18 cellular contexts compared by ENCODE assay signal in the genomic region with DNA sequence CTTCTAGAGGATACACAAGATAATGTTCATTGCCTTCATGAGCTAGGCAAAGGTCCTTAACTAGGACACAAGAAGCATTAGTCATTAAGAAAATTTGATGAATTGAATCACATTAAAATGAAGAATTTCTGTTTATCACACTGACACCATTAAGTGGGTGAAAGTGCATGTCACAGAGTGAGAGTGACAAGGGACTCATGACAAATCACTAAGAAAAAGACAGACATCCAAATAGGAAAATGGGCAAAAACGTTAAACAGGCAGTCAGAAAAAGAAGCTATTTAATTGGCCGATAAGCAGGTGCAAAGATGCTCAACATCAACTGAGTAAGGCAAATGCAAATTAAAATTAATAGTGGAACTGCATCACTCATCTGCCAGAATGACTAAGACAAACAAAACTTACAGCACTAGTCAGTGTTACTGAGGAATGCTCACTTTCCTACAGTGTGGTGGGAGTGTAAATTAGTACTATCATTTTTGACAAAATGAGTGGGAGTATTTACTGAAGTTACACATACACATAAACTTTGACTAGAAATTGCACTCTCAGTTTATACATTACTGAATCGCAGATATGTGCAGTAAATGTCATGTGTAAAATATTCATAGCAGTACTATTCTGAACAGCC. TPM values are rescaled to one million over a fixed set of nuclear protein-coding genes. Genes with fewer than 3 reads are reported as not detected.
DNase-seq lines count a peak whose midpoint lies in the region; ATAC-seq, FAIRE-seq and TF ChIP-seq lines count a peak whose summit lies in the region.
"Had no signal": no experiment of that assay in that cellular context is flagged by ENCODE, and none has a peak within 500 bp of the region (broad histone marks: within the 10 kb centered on the region; RNA-seq: fewer than 3 reads in every experiment).

No MANE protein-coding gene starts in this region.

- intact Hi-C loops in K562 (cut with micrococcal nuclease) = no loop called here

- TF ChIP-seq RAD21 in K562 (CRISPR knock-in tag; conservative IDR thresholded peaks at IDR 0.05 in 1 of 2, IDR thresholded peaks at IDR 0.05 in 1 of 2) = no peak

- CTCF ChIA-PET in K562 (lab: Yijun Ruan, JAX; ENCODE audit: low intra/inter-chr PET ratio) = no interaction called here

- H3K36me3 ChIP-seq in K562 (ENCODE audit: control insufficient read depth, insufficient read depth, low read length) (no peaks in the 10 kb centered on the region), Peyer's patch (no peaks in the 10 kb centered on the region)
- H3K36me3 ChIP-seq: brain microvascular endothelial cell, lower lobe of right lung, transverse colon had no signal

- no peaks in the 10 kb centered on the region for H4K20me1 ChIP-seq in K562 (replicated peaks; ENCODE audit: control insufficient read depth, insufficient read depth, low read length)

- peak; percentile 14 for DNase-seq in stimulated activated CD4-positive, alpha-beta T cell treated with anti-CD3 and anti-CD28 coated beads, Interleukin-15, amount 100 ng/mL, for 24 hours
- DNase-seq in stimulated activated CD4-positive, alpha-beta T cell treated with anti-CD3 and anti-CD28 coated beads, Interleukin-2, amount 100 ng/mL, for 24 hours = no peak
- DNase-seq in NCI-H226 (peak; percentile 68), K562 (ENCODE audit: extremely low read depth in 1 of 4, low spot score in 3 of 4) (no peak), Peyer's patch (no peak), anterior cingulate cortex (lab: John Stamatoyannopoulos, UW) (no peak)
- DNase-seq: activated gamma-delta T cell treated with Interleukin-2 at 50 U/mL for 16 hours; brain microvascular endothelial cell; H7; lower lobe of right lung; NCI-H1105; NCI-H524; retina; stimulated activated naive CD4-positive, alpha-beta T cell treated with Interleukin-2 at 50 U/mL for 16 hours; transverse colon had no signal

- H3K27ac ChIP-seq in K562 (ENCODE audit: extremely low read depth, low read depth, low read length) (no peak overlapping the region), Peyer's patch (no peak overlapping the region)
- H3K27ac ChIP-seq: brain microvascular endothelial cell, coronary artery, lower lobe of right lung, transverse colon had no signal

- TF ChIP-seq CTCF in K562 (IDR thresholded peaks at IDR 0.05 in 2 of 3, conservative IDR thresholded peaks at IDR 0.05 in 1 of 3; ENCODE audit: insufficient read depth in 2 of 3, low read depth in 1 of 3, low read length in 3 of 3) (no peak), Peyer's patch (IDR thresholded peaks at IDR 0.05) (no peak)

- no TSS peak for BruUV-seq in K562 (replicated peaks; lab: Mats Ljungman, UMichigan)

- in situ Hi-C loops in K562 (cut with MboI) = no loop called here

- H3K9me1 ChIP-seq in K562 (ENCODE audit: control insufficient read depth, insufficient read depth, low read length) = no peaks in the 10 kb centered on the region

- no peak overlapping the region for H2AFZ ChIP-seq in K562 (ENCODE audit: low read depth, low read length)

- no peak overlapping the region for H3K4me3 ChIP-seq in K562
- no peak overlapping the region for H3K4me3 ChIP-seq in Peyer's patch
- H3K4me3 ChIP-seq: coronary artery, lower lobe of right lung, transverse colon had no signal

- POLR2A ChIA-PET in K562 (lab: Yijun Ruan, JAX) = interaction anchor here (0.5 to 1.5 kb wide), 2 partner anchors 12 to 18 kb away, joined by 3 to 7 read pairs; no protein-coding TSS in a partner anchor

- peak; percentile 49; the same call in 1 of the 3 replicates for ATAC-seq in K562
- ATAC-seq in GM21737 (IDR thresholded peaks at IDR 0.05; ENCODE audit: unreplicated experiment) = no peak
- ATAC-seq: lower lobe of right lung had no signal

- WGBS in K562 (ENCODE audit: insufficient coverage, low coverage, missing lambda C conversion rate) = 56% methylated on average over 3 of the region's 3 CpGs

- FAIRE-seq in K562 (lab: Jason Lieb, UNC) = peak; percentile 46
- FAIRE-seq: G401.6 had no signal

- H3K4me2 ChIP-seq in K562 (ENCODE audit: insufficient read depth, low read length) = no peak overlapping the region

- no peak for TF ChIP-seq EP300 in K562 (IDR thresholded peaks at IDR 0.05; ENCODE audit: low read length)

- H3K79me2 ChIP-seq in K562 (ENCODE audit: control insufficient read depth, insufficient read depth, low read length) = no peaks in the 10 kb centered on the region

- TF ChIP-seq POLR2A in K562 (conservative IDR thresholded peaks at IDR 0.05) = no peak
- TF ChIP-seq POLR2A in Peyer's patch (IDR thresholded peaks at IDR 0.05) = no peak

- H3K4me1 ChIP-seq in K562 (replicated peaks in 1 of 2; ENCODE audit: control insufficient read depth in 2 of 2, insufficient read depth in 2 of 2, low read length in 2 of 2) (peaks cover 0 to 4% of the 10 kb centered on the region in 2 experiments; a peak in 1 of 5 replicates), Peyer's patch (no peaks in the 10 kb centered on the region)
- H3K4me1 ChIP-seq: lower lobe of right lung had no signal

- H3K27me3 ChIP-seq in K562 (ENCODE audit: control insufficient read depth in 2 of 2, insufficient read depth in 2 of 2, low read length in 2 of 2) (no peaks in the 10 kb centered on the region), Peyer's patch (no peaks in the 10 kb centered on the region)
- H3K27me3 ChIP-seq: brain microvascular endothelial cell, transverse colon had no signal

- H3K9me3 ChIP-seq in K562 (replicated peaks; ENCODE audit: control insufficient read depth, insufficient read depth, low read depth, low read length) = no peaks in the 10 kb centered on the region
- no peaks in the 10 kb centered on the region for H3K9me3 ChIP-seq in Peyer's patch
- H3K9me3 ChIP-seq: lower lobe of right lung, transverse colon had no signal

- no peak overlapping the region for H3K9ac ChIP-seq in K562 (ENCODE audit: insufficient read depth in 1 of 2, low read depth in 2 of 2, low read length in 2 of 2)

TF ChIP-seq in K562, 482 proteins besides CTCF, POLR2A, EP300 and RAD21 (continues in another document):
- TF ChIP-seq HMBOX1 (IDR thresholded peaks at IDR 0.05) = peak; percentile 63; the same call in 1 of the 2 replicates
- TF ChIP-seq POU5F1 (IDR thresholded peaks at IDR 0.05; ENCODE audit: borderline replicate concordance, low read depth, low read length, partially characterized antibody) = no peak
- peak; percentile 54 for TF ChIP-seq EGR1 (conservative IDR thresholded peaks at IDR 0.05)
- TF ChIP-seq GATAD2B (IDR thresholded peaks at IDR 0.05; ENCODE audit: borderline replicate concordance) = no peak
- no peak for TF ChIP-seq ZBTB34 (CRISPR knock-in tag; IDR thresholded peaks at IDR 0.05)
- TF ChIP-seq, protein P1, sequence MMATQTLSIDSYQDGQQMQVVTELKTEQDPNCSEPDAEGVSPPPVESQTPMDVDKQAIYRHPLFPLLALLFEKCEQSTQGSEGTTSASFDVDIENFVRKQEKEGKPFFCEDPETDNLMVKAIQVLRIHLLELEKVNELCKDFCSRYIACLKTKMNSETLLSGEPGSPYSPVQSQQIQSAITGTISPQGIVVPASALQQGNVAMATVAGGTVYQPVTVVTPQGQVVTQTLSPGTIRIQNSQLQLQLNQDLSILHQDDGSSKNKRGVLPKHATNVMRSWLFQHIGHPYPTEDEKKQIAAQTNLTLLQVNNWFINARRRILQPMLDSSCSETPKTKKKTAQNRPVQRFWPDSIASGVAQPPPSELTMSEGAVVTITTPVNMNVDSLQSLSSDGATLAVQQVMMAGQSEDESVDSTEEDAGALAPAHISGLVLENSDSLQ (IDR thresholded peaks at IDR 0.05) = peak; percentile 77

RNA-seq across cellular contexts. Expression of gene RUNX1, which starts 39.2 kb away (rescaled TPM):
- total RNA-seq in K562 (2011; cell fraction: chromatin; rRNA removed; ENCODE audit: low replicate concordance) = 167 and 196 TPM in 2 replicates
- total RNA-seq in K562 (2011; cell fraction: nucleolus; rRNA removed) = 104 and 114 TPM in 2 replicates
- total RNA-seq in K562 (2011; cell fraction: nucleoplasm; rRNA removed) = 135 and 188 TPM in 2 replicates
- total RNA-seq in K562 (2014; rRNA removed) = 20.8 and 27.3 TPM in 2 replicates
- total RNA-seq in K562 (2014; rRNA removed; fragmentation: Illumina TruSeq; extraction: Trizol) = 13.8 TPM in 2 replicates
- total RNA-seq in K562 (2015; rRNA removed; fragmentation: Illumina TruSeq; extraction: Trizol) = 8.8 and 9.8 TPM in 2 replicates
- total RNA-seq in K562 (2021) = 62.2 and 68.6 TPM in 2 replicates
- 15.9 and 17.8 TPM in 2 replicates for polyA plus RNA-seq in K562 (2011; rRNA removed)
- polyA plus RNA-seq in K562 (2011; cell fraction: cytosol; rRNA removed) = 7.6 and 12.6 TPM in 2 replicates
- 50.6 and 80.8 TPM in 2 replicates for polyA plus RNA-seq in K562 (2011; cell fraction: nucleus; rRNA removed)
- polyA plus RNA-seq in K562 (2012) = 19.4 and 60.9 TPM in 2 replicates
- 22.7 and 26.7 TPM in 2 replicates for polyA plus RNA-seq in K562 (2014; fragmentation: Illumina TruSeq; extraction: Trizol)
- polyA plus RNA-seq in K562 (2014; fragmentation: Nextera tagmentation; extraction: Ambion mirVana) = 1 to 10 TPM; 2.2 to 4.5 TPM
- polyA plus RNA-seq in K562 (2014; rRNA removed) = 20.1 and 30.6 TPM in 2 replicates
- 29.0 and 39.2 TPM in 2 replicates for polyA minus RNA-seq in K562 (2011; rRNA and poly(A)+ RNA removed)
- 10.4 and 28.6 TPM in 2 replicates for polyA minus RNA-seq in K562 (2011; cell fraction: cytosol; rRNA and poly(A)+ RNA removed)
- polyA minus RNA-seq in K562 (2011; cell fraction: nucleus; rRNA and poly(A)+ RNA removed) = 119 and 149 TPM in 2 replicates
- total RNA-seq in Peyer's patch = 10 to 100 TPM; 15.1 to 80.9 (median 24.1) TPM

Comparison
In these comparisons a context has a peak if more than half of its experiments do, and no peak if none do; other contexts are left out.
1. DNase-seq: peak in stimulated activated CD4-positive, alpha-beta T cell treated with anti-CD3 and anti-CD28 coated beads, Interleukin-15, amount 100 ng/mL, for 24 hours (single experiment) and NCI-H226 (single experiment); none in stimulated activated CD4-positive, alpha-beta T cell treated with anti-CD3 and anti-CD28 coated beads, Interleukin-2, amount 100 ng/mL, for 24 hours (0 of 2), K562 (0 of 4), Peyer's patch (0 of 3) and anterior cingulate cortex (0 of 58).